ENCODE assay signal across 1 cellular context in genomic region chr17:75393523-75394331, GRCh38.
TF ChIP-seq lines count a peak whose summit lies in the region.

No MANE protein-coding gene starts in this region.

TF ChIP-seq in K562, 482 proteins besides CTCF, POLR2A, EP300 and RAD21 (continued from another document):
- no peak for TF ChIP-seq CGGBP1 (CRISPR knock-in tag; IDR thresholded peaks at IDR 0.05)
- TF ChIP-seq HDAC1 (IDR thresholded peaks at IDR 0.05) = peak in 1 of 2 experiments; percentile 83; a peak in 3 of 4 replicates
- TF ChIP-seq LEF1 (IDR thresholded peaks at IDR 0.05) = no peak
- TF ChIP-seq ZNF174 (CRISPR knock-in tag; IDR thresholded peaks at IDR 0.05) = no peak
- TF ChIP-seq YBX1 (IDR thresholded peaks at IDR 0.05) = no peak
- no peak for TF ChIP-seq EWSR1 (IDR thresholded peaks at IDR 0.05; ENCODE audit: borderline replicate concordance, low read depth, partially characterized antibody)
- TF ChIP-seq ZHX1 (conservative IDR thresholded peaks at IDR 0.05; ENCODE audit: low read length) = no peak
- TF ChIP-seq ZNF23 (CRISPR knock-in tag; IDR thresholded peaks at IDR 0.05) = no peak
- TF ChIP-seq FOXP1 (CRISPR knock-in tag; IDR thresholded peaks at IDR 0.05) = peak; percentile 77; the same call in 1 of the 2 replicates
- TF ChIP-seq ZNF655 (CRISPR knock-in tag; IDR thresholded peaks at IDR 0.05) = no peak
- TF ChIP-seq ESRRB (CRISPR knock-in tag; IDR thresholded peaks at IDR 0.05; ENCODE audit: borderline replicate concordance) = no peak
- TF ChIP-seq KAT2B (IDR thresholded peaks at IDR 0.05; ENCODE audit: low read depth, low read length) = no peak
- TF ChIP-seq BACH1 (tag; IDR thresholded peaks at IDR 0.05) = no peak
- TF ChIP-seq SMARCC2 (IDR thresholded peaks at IDR 0.05; ENCODE audit: low read depth) = no peak
- peak; percentile 49; the same call in 1 of the 2 replicates for TF ChIP-seq CREB1 (IDR thresholded peaks at IDR 0.05)
- no peak for TF ChIP-seq CREB1 (CRISPR knock-in tag; IDR thresholded peaks at IDR 0.05)
- peak; percentile 45 for TF ChIP-seq HNRNPLL (IDR thresholded peaks at IDR 0.05; ENCODE audit: low read depth, low read length, poor library complexity, severe bottlenecking)
- peak; percentile 79 for TF ChIP-seq ELF2 (CRISPR knock-in tag; IDR thresholded peaks at IDR 0.05)
- TF ChIP-seq NR2C2 (CRISPR knock-in tag; IDR thresholded peaks at IDR 0.05) = no peak
- TF ChIP-seq NR2C2 (tag; IDR thresholded peaks at IDR 0.05) = peak; percentile 50; the same call in 1 of the 2 replicates
- no peak for TF ChIP-seq HES1 (IDR thresholded peaks at IDR 0.05; ENCODE audit: low read depth)
- peak; percentile 84; the same call in 1 of the 2 replicates for TF ChIP-seq NKRF (IDR thresholded peaks at IDR 0.05; ENCODE audit: borderline replicate concordance)
- no peak for TF ChIP-seq DNMT1 (IDR thresholded peaks at IDR 0.05)
- TF ChIP-seq NCOA1 (IDR thresholded peaks at IDR 0.05; ENCODE audit: low read depth) = peak; percentile 87
- TF ChIP-seq ZBTB8A (IDR thresholded peaks at IDR 0.05; ENCODE audit: partially characterized antibody) = no peak
- no peak for TF ChIP-seq CEBPB (tag; IDR thresholded peaks at IDR 0.05)
- no peak for TF ChIP-seq HDGF (IDR thresholded peaks at IDR 0.05)
